Comparison of ENCODE assay signal across 20 cellular contexts in genomic region chr2:72292433-72292832, GRCh38.
"Had no signal": no experiment of that assay in that cellular context is flagged by ENCODE, and none has a peak within 500 bp of the region (broad histone marks: within the 10 kb centered on the region; RNA-seq: fewer than 3 reads in every experiment).

No MANE protein-coding gene starts in this region.

- H3K9me3 Mint-ChIP-seq: central memory CD8-positive, alpha-beta T cell had no signal

- H3K27ac Mint-ChIP-seq: nephron had no signal

- H3K4me3 Mint-ChIP-seq: central memory CD8-positive, alpha-beta T cell; nephron had no signal

- H3K36me3 ChIP-seq: esophagus muscularis mucosa, gastrocnemius medialis, heart right ventricle, pancreas, sigmoid colon, stomach, thoracic aorta, transverse colon had no signal

- H3K27me3 ChIP-seq: esophagus muscularis mucosa, gastrocnemius medialis, heart right ventricle, pancreas, sigmoid colon, stomach, transverse colon had no signal

- H3K4me1 Mint-ChIP-seq: central memory CD8-positive, alpha-beta T cell had no signal

- ATAC-seq: gastrocnemius medialis, heart right ventricle, left lobe of liver, pancreas had no signal

- DNase-seq: effector memory CD4-positive, alpha-beta T cell; gastrocnemius medialis; heart right ventricle; hypothalamus; islet precursor cell; occipital lobe; pancreas; sigmoid colon; small intestine; stimulated activated CD4-positive, alpha-beta T cell treated with anti-CD3 and anti-CD28 coated beads, Interleukin-12 subunit alpha, Interleukin-12 subunit beta, amount 100 ng/mL, for 4 hours; stimulated activated naive CD4-positive, alpha-beta T cell; stomach; substantia nigra; transverse colon had no signal

- H3K27me3 Mint-ChIP-seq: central memory CD8-positive, alpha-beta T cell had no signal

- FAIRE-seq: endometrium, pancreas, small intestine had no signal

- H3K4me3 ChIP-seq: esophagus muscularis mucosa, gastrocnemius medialis, heart right ventricle, pancreas, sigmoid colon, stomach, thoracic aorta, transverse colon had no signal
